8 cellular contexts compared by ENCODE assay signal in genomic region chr5:21459744-21460073, GRCh38.
A peak's percentile ranks its signal among the peaks of the same experiment; 100 is the strongest.
DNase-seq lines count a peak whose midpoint lies in the region; ATAC-seq and TF ChIP-seq lines count a peak whose summit lies in the region.
"Not testable (repeated sequence)": the region's sequence is repeated elsewhere in the genome, so short reads cannot be mapped to it uniquely, and the experiment has no call there.

No MANE protein-coding gene starts in this region.

- H3K36me3 ChIP-seq in DOHH2 (ENCODE audit: control insufficient read depth, low read length); MG63; mammary epithelial cell (ENCODE audit: insufficient read depth, low read length); lung (ENCODE audit: control insufficient read depth in 2 of 2, insufficient read depth in 2 of 2, low read length in 2 of 2); trophoblast cell (ENCODE audit: control insufficient read depth in 1 of 2, insufficient read depth in 2 of 2, low read length in 2 of 2); transverse colon: not testable (repeated sequence)

- not testable (repeated sequence) for H3K4ac ChIP-seq in trophoblast cell (ENCODE audit: low read depth, low read length)

- H3F3A ChIP-seq in DOHH2 (ENCODE audit: control insufficient read depth, insufficient read depth) = not testable (repeated sequence)

- not testable (repeated sequence) for H2BK12ac ChIP-seq in trophoblast cell (ENCODE audit: low read length)

- TF ChIP-seq POLR2A in transverse colon (IDR thresholded peaks at IDR 0.05) = not testable (repeated sequence)

- not testable (repeated sequence) for H3K27me3 ChIP-seq in DOHH2 (ENCODE audit: control insufficient read depth, low read length); MG63; mammary epithelial cell (ENCODE audit: insufficient read depth, low read length); foreskin keratinocyte; lung (ENCODE audit: control insufficient read depth, insufficient read depth); trophoblast cell (ENCODE audit: insufficient read depth, low read length); transverse colon

- not testable (repeated sequence) for TF ChIP-seq CTCF in DOHH2 (IDR thresholded peaks at IDR 0.05; ENCODE audit: low read depth, low read length, poor library complexity, severe bottlenecking); mammary epithelial cell (conservative IDR thresholded peaks at IDR 0.05 in 1 of 2, IDR thresholded peaks at IDR 0.05 in 1 of 2; ENCODE audit: extremely low read depth in 1 of 2, insufficient read depth in 1 of 2, low read depth in 1 of 2, low read length in 2 of 2); foreskin keratinocyte (conservative IDR thresholded peaks at IDR 0.05); lung (IDR thresholded peaks at IDR 0.05; ENCODE audit: control extremely low read depth, extremely low read depth); transverse colon (IDR thresholded peaks at IDR 0.05)

- not testable (repeated sequence) for H3K23ac ChIP-seq in trophoblast cell (ENCODE audit: low read length)

- POLR2A ChIA-PET in activated CD4-positive, alpha-beta memory T cell treated with anti-CD3 and anti-CD28 coated beads, Interleukin-2, amount 10 ng/mL, durations not matched to agents 7 days and 5 days (lab: Charles Lee) = not testable (repeated sequence)

- H4K12ac ChIP-seq in trophoblast cell (ENCODE audit: low read depth, low read length) = not testable (repeated sequence)

- intact Hi-C loops in mammary epithelial cell (cut with micrococcal nuclease); transverse colon (cut with DNase I; ENCODE audit: low total_unique reads): not testable (repeated sequence)

- no CpG with 5 or more reads among the region's 7 CpGs for whole genome bisulfite sequencing in mammary epithelial cell (ENCODE audit: low coverage, missing lambda C conversion rate)
- WGBS in lung, 2 donors = 0% methylated on average over 1 of the region's 7 CpGs; no CpG with 5 or more reads in 1 of the 2 donors
- no CpG with 5 or more reads among the region's 7 CpGs for WGBS in trophoblast cell (ENCODE audit: extremely low coverage, insufficient coverage, insufficient read length)
- 0% methylated on average over 3 of the region's 7 CpGs; no CpG with 5 or more reads in 1 of the 2 donors for WGBS in transverse colon (ENCODE audit: low coverage in 1 of 2), 2 donors

- not testable (repeated sequence) for H3K27me3 Mint-ChIP-seq in activated CD4-positive, alpha-beta memory T cell treated with anti-CD3 and anti-CD28 coated beads, Interleukin-2, amount 10 ng/mL, durations not matched to agents 7 days and 5 days

- ATAC-seq in foreskin keratinocyte; lung (ENCODE audit: insufficient read depth, low FRiP score): not testable (repeated sequence)

- not testable (repeated sequence) for H3K9me3 ChIP-seq in DOHH2 (ENCODE audit: control insufficient read depth, insufficient read depth, low read length); MG63; mammary epithelial cell (replicated peaks; ENCODE audit: insufficient read depth, low read length); lung (ENCODE audit: control insufficient read depth in 2 of 2, insufficient read depth in 1 of 2, low read length in 1 of 2); trophoblast cell (ENCODE audit: insufficient read depth, low read depth, low read length); transverse colon

- H3K27ac Mint-ChIP-seq in activated CD4-positive, alpha-beta memory T cell treated with anti-CD3 and anti-CD28 coated beads, Interleukin-2, amount 10 ng/mL, durations not matched to agents 7 days and 5 days = peak overlapping the region; percentile 78

- H3K4me1 Mint-ChIP-seq in activated CD4-positive, alpha-beta memory T cell treated with anti-CD3 and anti-CD28 coated beads, Interleukin-2, amount 10 ng/mL, durations not matched to agents 7 days and 5 days = not testable (repeated sequence)

- not testable (repeated sequence) for H3K36me3 Mint-ChIP-seq in activated CD4-positive, alpha-beta memory T cell treated with anti-CD3 and anti-CD28 coated beads, Interleukin-2, amount 10 ng/mL, durations not matched to agents 7 days and 5 days (ENCODE audit: low read depth)

- not testable (repeated sequence) for H3K4me1 ChIP-seq in DOHH2 (ENCODE audit: control insufficient read depth, low read length); mammary epithelial cell (ENCODE audit: insufficient read depth, low read length); foreskin keratinocyte; lung (ENCODE audit: control insufficient read depth in 2 of 2, insufficient read depth in 2 of 2, low read length in 2 of 2); trophoblast cell (ENCODE audit: control insufficient read depth in 1 of 2, insufficient read depth in 2 of 2, low read length in 2 of 2); transverse colon

- not testable (repeated sequence) for H3K27ac ChIP-seq in DOHH2 (ENCODE audit: low read depth, low read length); mammary epithelial cell (ENCODE audit: insufficient read depth, low read depth, low read length); trophoblast cell (ENCODE audit: low read depth, low read length)
- H3K27ac ChIP-seq in foreskin keratinocyte = peak overlapping the region; percentile 40
- peak overlapping the region in 1 of 2 donors; percentile 82 for H3K27ac ChIP-seq in lung (ENCODE audit: low read depth in 1 of 2, low read length in 1 of 2)
- peak overlapping the region; percentile 72 to 74 (median 73) for H3K27ac ChIP-seq in transverse colon

- H3K4me3 ChIP-seq in DOHH2 (ENCODE audit: low read length) (peak overlapping the region; percentile 75), MG63 (peak overlapping the region; percentile 100), mammary epithelial cell (replicated peaks in 1 of 3; ENCODE audit: insufficient read depth in 1 of 3, low read depth in 2 of 3, low read length in 3 of 3) (peak overlapping the region; percentile 54 to 76 (median 58)), lung (peak overlapping the region; percentile 67), trophoblast cell (ENCODE audit: low read depth, low read length) (peak overlapping the region; percentile 83), transverse colon (peak overlapping the region; percentile 52 to 94 (median 76))

- H3K18ac ChIP-seq in trophoblast cell (ENCODE audit: low read length) = not testable (repeated sequence)

- CTCF ChIA-PET in activated CD4-positive, alpha-beta memory T cell treated with anti-CD3 and anti-CD28 coated beads, Interleukin-2, amount 10 ng/mL, durations not matched to agents 7 days and 5 days (lab: Charles Lee) = interaction anchor here (1.0 to 1.1 kb wide), 2 partner anchors 9 to 246 kb away, joined by 4 to 5 read pairs; no protein-coding TSS in a partner anchor
- CTCF ChIA-PET in mammary epithelial cell (lab: Charles Lee; ENCODE audit: low non-redundant PET) = interaction anchor here (0.7 kb wide), 1 partner anchor 300 kb away, joined by 8 read pairs; no protein-coding TSS in a partner anchor

- peak overlapping the region; percentile 41 for H3K4me2 ChIP-seq in DOHH2 (ENCODE audit: low read length)
- H3K4me2 ChIP-seq in mammary epithelial cell (ENCODE audit: insufficient read depth, low read depth, low read length); trophoblast cell (ENCODE audit: low read length): not testable (repeated sequence)

- not testable (repeated sequence) for H4K20me1 ChIP-seq in DOHH2 (ENCODE audit: control insufficient read depth, insufficient read depth, low read depth, low read length); mammary epithelial cell (ENCODE audit: insufficient read depth, low read length)

- not testable (repeated sequence) for H3K9me3 Mint-ChIP-seq in activated CD4-positive, alpha-beta memory T cell treated with anti-CD3 and anti-CD28 coated beads, Interleukin-2, amount 10 ng/mL, durations not matched to agents 7 days and 5 days

- H3K4me3 Mint-ChIP-seq in activated CD4-positive, alpha-beta memory T cell treated with anti-CD3 and anti-CD28 coated beads, Interleukin-2, amount 10 ng/mL, durations not matched to agents 7 days and 5 days = peak overlapping the region; percentile 87

- peak overlapping the region; percentile 13 for H3K9ac ChIP-seq in mammary epithelial cell (ENCODE audit: insufficient read depth, low read length)
- not testable (repeated sequence) for H3K9ac ChIP-seq in trophoblast cell (ENCODE audit: low read length)

- H2BK120ac ChIP-seq in trophoblast cell (ENCODE audit: insufficient read depth, low read length, poor library complexity) = not testable (repeated sequence)

- not testable (repeated sequence) for H2AK5ac ChIP-seq in trophoblast cell (ENCODE audit: low read length)

- H3K9me2 ChIP-seq in DOHH2 (replicated peaks; ENCODE audit: control insufficient read depth, low read length) = not testable (repeated sequence)

- H2BK5ac ChIP-seq in trophoblast cell (ENCODE audit: low read depth, low read length, poor library complexity) = not testable (repeated sequence)

- H2AFZ ChIP-seq in mammary epithelial cell (ENCODE audit: low read depth, low read length) = peak overlapping the region; percentile 86
- not testable (repeated sequence) for H2AFZ ChIP-seq in trophoblast cell (ENCODE audit: insufficient read depth, low read length, poor library complexity)

- TF ChIP-seq EP300 in transverse colon (IDR thresholded peaks at IDR 0.05; ENCODE audit: low read depth) = not testable (repeated sequence)

- not testable (repeated sequence) for H4K91ac ChIP-seq in trophoblast cell (ENCODE audit: low read depth, low read length)

- in situ Hi-C loops in mammary epithelial cell (cut with MboI; ENCODE audit: low sequenced_read_pairs in 2 of 2) = loop anchor here in 1 of 2 donors (25.0 kb wide), 1 partner anchor 328 kb away; no protein-coding TSS in a partner anchor
- in situ Hi-C loops in transverse colon (cut with MboI; ENCODE audit: low pct_ligation_motif_present in 1 of 4, low pct_unique_long_range_greater_than_20kb in 1 of 4, low sequenced_read_pairs in 3 of 4) = not testable (repeated sequence)

- H4K8ac ChIP-seq in trophoblast cell (ENCODE audit: low read depth, low read length) = not testable (repeated sequence)

- H3K79me2 ChIP-seq in DOHH2 (ENCODE audit: control insufficient read depth, low read length); mammary epithelial cell (ENCODE audit: insufficient read depth, low read length); trophoblast cell (ENCODE audit: control insufficient read depth, insufficient read depth, low read length, poor library complexity): not testable (repeated sequence)

- TSS peak; percentile 63 for BruUV-seq in mammary epithelial cell (replicated peaks; lab: Mats Ljungman, UMichigan)

- H3K79me1 ChIP-seq in trophoblast cell (ENCODE audit: low read length) = not testable (repeated sequence)

- not testable (repeated sequence) for H3K14ac ChIP-seq in trophoblast cell (ENCODE audit: low read length)

- dilution Hi-C loops in mammary epithelial cell (cut with HindIII; ENCODE audit: low sequenced_read_pairs) = not testable (repeated sequence)

- not testable (repeated sequence) for DNase-seq in MG63; activated CD4-positive, alpha-beta memory T cell treated with anti-CD3 and anti-CD28 coated beads, Interleukin-2, amount 10 ng/mL, durations not matched to agents 7 days and 5 days; mammary epithelial cell; foreskin keratinocyte; lung (ENCODE audit: low spot score); trophoblast cell; transverse colon
